22 cellular contexts compared by ENCODE assay signal in genomic region chr9:135968601-135969000, GRCh38. TPM values are rescaled to one million over a fixed set of nuclear protein-coding genes. Genes with fewer than 3 reads are reported as not detected.
DNase-seq lines count a peak whose midpoint lies in the region; ATAC-seq and TF ChIP-seq lines count a peak whose summit lies in the region.
"Had no signal": no experiment of that assay in that cellular context is flagged by ENCODE, and none has a peak within 500 bp of the region (broad histone marks: within the 10 kb centered on the region; RNA-seq: fewer than 3 reads in every experiment).

No MANE protein-coding gene starts in this region.

- no peak for ATAC-seq in lower lobe of right lung
- no peak for ATAC-seq in upper lobe of left lung (ENCODE audit: low FRiP score in 2 of 2)
- ATAC-seq: Panc1, Right ventricle myocardium inferior had no signal

- H3K9me3 ChIP-seq in left ventricle myocardium inferior (replicated peaks) (no peaks in the 10 kb centered on the region), right atrium auricular region (no peaks in the 10 kb centered on the region), lower lobe of right lung (no peaks in the 10 kb centered on the region), upper lobe of left lung (no peaks in the 10 kb centered on the region), SJCRH30 (replicated peaks) (no peaks in the 10 kb centered on the region)
- H3K9me3 ChIP-seq: MG63 had no signal

- TF ChIP-seq POLR2A in upper lobe of left lung (IDR thresholded peaks at IDR 0.05) = no peak

- H3K27me3 ChIP-seq in left ventricle myocardium inferior (ENCODE audit: low read depth) (peaks cover 5% of the 10 kb centered on the region), right atrium auricular region (no peaks in the 10 kb centered on the region), lower lobe of right lung (ENCODE audit: low read depth) (no peaks in the 10 kb centered on the region), upper lobe of left lung (no peaks in the 10 kb centered on the region), SJCRH30 (peaks cover 5% of the 10 kb centered on the region; the same call in 1 of the 2 replicates)
- H3K27me3 ChIP-seq: MG63 had no signal

- WGBS in upper lobe of left lung, 2 donors = 31 to 58% methylated on average over 7 of the region's 7 CpGs

- DNase-seq in left ventricle myocardium inferior (no peak), right atrium auricular region (ENCODE audit: low spot score) (no peak), lower lobe of right lung (no peak), upper lobe of left lung (no peak), SJCRH30 (no peak)
- no peak for DNase-seq in stimulated activated naive CD4-positive, alpha-beta T cell (lab: John Stamatoyannopoulos, UW)
- no peak for DNase-seq in activated T-helper 2 cell treated with anti-CD3 and anti-CD28 coated beads, Interferon-gamma antibody, Interleukin-2, Interleukin-4, amounts not matched to agents 10 μg/mL and 5 μg/mL and 100 μg/mL, durations not matched to agents 14 hours and 24 hours and 36 hours (ENCODE audit: low spot score)
- DNase-seq: 8988T, C1 segment of cervical spinal cord, GDM1, GOT3, HFFc6, MG63, NCI-H1092, NCI-H1694 treated with DMSO at 0.1 percent for 48 hours, NCI-H2107, NCI-H2227 treated with DMSO at 0.1 percent for 48 hours, NCI-H524 treated with DMSO at 0.1 percent for 48 hours had no signal

- H3K27ac ChIP-seq in left ventricle myocardium inferior (replicated peaks) = peak overlapping the region; percentile 51
- H3K27ac ChIP-seq in right atrium auricular region = no peak overlapping the region
- H3K27ac ChIP-seq in lower lobe of right lung = peak overlapping the region; percentile 5
- H3K27ac ChIP-seq in upper lobe of left lung = peak overlapping the region; percentile 19 to 77 (median 67)
- H3K27ac ChIP-seq in SJCRH30 = no peak overlapping the region

- peaks cover 0 to 10% (median 0%) of the 10 kb centered on the region in 5 experiments for H3K9me3 Mint-ChIP-seq in brain
- H3K9me3 Mint-ChIP-seq in activated T-helper 2 cell treated with anti-CD3 and anti-CD28 coated beads, Interferon-gamma antibody, Interleukin-2, Interleukin-4, amounts not matched to agents 10 μg/mL and 5 μg/mL and 100 μg/mL, durations not matched to agents 14 hours and 24 hours and 36 hours = no peaks in the 10 kb centered on the region
- H3K9me3 Mint-ChIP-seq: HFFc6 had no signal

- intact Hi-C loops in left ventricle myocardium inferior (cut with micrococcal nuclease) = loop anchor here (5.0 kb wide), 1 partner anchor 154 kb away; no protein-coding TSS in a partner anchor
- intact Hi-C loops in lower lobe of right lung (cut with DNase I) = no loop called here
- intact Hi-C loops in activated T-helper 2 cell treated with anti-CD3 and anti-CD28 coated beads, Interferon-gamma antibody, Interleukin-2, Interleukin-4, amounts not matched to agents 10 μg/mL and 5 μg/mL and 100 μg/mL, durations not matched to agents 14 hours and 24 hours and 36 hours (cut with micrococcal nuclease) = no loop called here

- H3K4me1 Mint-ChIP-seq in brain = peaks cover 41% of the 10 kb centered on the region
- H3K4me1 Mint-ChIP-seq in activated T-helper 2 cell treated with anti-CD3 and anti-CD28 coated beads, Interferon-gamma antibody, Interleukin-2, Interleukin-4, amounts not matched to agents 10 μg/mL and 5 μg/mL and 100 μg/mL, durations not matched to agents 14 hours and 24 hours and 36 hours (ENCODE audit: low read depth) = peaks cover 2% of the 10 kb centered on the region

- no peak for TF ChIP-seq EP300 in upper lobe of left lung (IDR thresholded peaks at IDR 0.05)

- H3K4me1 ChIP-seq in left ventricle myocardium inferior = peaks cover 34% of the 10 kb centered on the region
- H3K4me1 ChIP-seq in right atrium auricular region = peaks cover 0 to 21% of the 10 kb centered on the region in 2 donors
- peaks cover 33% of the 10 kb centered on the region for H3K4me1 ChIP-seq in lower lobe of right lung
- H3K4me1 ChIP-seq in upper lobe of left lung = peaks cover 19 to 37% (median 33%) of the 10 kb centered on the region in 4 donors
- no peaks in the 10 kb centered on the region for H3K4me1 ChIP-seq in SJCRH30

- no peak overlapping the region for H3K4me3 Mint-ChIP-seq in brain
- no peak overlapping the region for H3K4me3 Mint-ChIP-seq in activated T-helper 2 cell treated with anti-CD3 and anti-CD28 coated beads, Interferon-gamma antibody, Interleukin-2, Interleukin-4, amounts not matched to agents 10 μg/mL and 5 μg/mL and 100 μg/mL, durations not matched to agents 14 hours and 24 hours and 36 hours (ENCODE audit: low read depth)
- H3K4me3 Mint-ChIP-seq: HFFc6 had no signal

- H3K27ac Mint-ChIP-seq in brain = peak overlapping the region in 3 of 5 experiments; percentile 39 to 92 (median 87)
- no peak overlapping the region for H3K27ac Mint-ChIP-seq in activated T-helper 2 cell treated with anti-CD3 and anti-CD28 coated beads, Interferon-gamma antibody, Interleukin-2, Interleukin-4, amounts not matched to agents 10 μg/mL and 5 μg/mL and 100 μg/mL, durations not matched to agents 14 hours and 24 hours and 36 hours
- H3K27ac Mint-ChIP-seq: HFFc6 had no signal

- H3K36me3 Mint-ChIP-seq in brain = no peaks in the 10 kb centered on the region
- H3K36me3 Mint-ChIP-seq in activated T-helper 2 cell treated with anti-CD3 and anti-CD28 coated beads, Interferon-gamma antibody, Interleukin-2, Interleukin-4, amounts not matched to agents 10 μg/mL and 5 μg/mL and 100 μg/mL, durations not matched to agents 14 hours and 24 hours and 36 hours (ENCODE audit: low read depth) = no peaks in the 10 kb centered on the region

- H3K36me3 ChIP-seq in left ventricle myocardium inferior (no peaks in the 10 kb centered on the region), right atrium auricular region (no peaks in the 10 kb centered on the region), lower lobe of right lung (no peaks in the 10 kb centered on the region), upper lobe of left lung (no peaks in the 10 kb centered on the region), SJCRH30 (no peaks in the 10 kb centered on the region)
- H3K36me3 ChIP-seq: MG63 had no signal

- TF ChIP-seq CTCF in left ventricle myocardium inferior (IDR thresholded peaks at IDR 0.05; ENCODE audit: borderline replicate concordance) = no peak
- TF ChIP-seq CTCF in right atrium auricular region (IDR thresholded peaks at IDR 0.05) = no peak
- TF ChIP-seq CTCF in brain (conservative IDR thresholded peaks at IDR 0.05) = no peak
- no peak for TF ChIP-seq CTCF in lower lobe of right lung (IDR thresholded peaks at IDR 0.05)
- no peak for TF ChIP-seq CTCF in upper lobe of left lung (IDR thresholded peaks at IDR 0.05)

- peaks cover 9% of the 10 kb centered on the region for H3K27me3 Mint-ChIP-seq in brain
- H3K27me3 Mint-ChIP-seq in activated T-helper 2 cell treated with anti-CD3 and anti-CD28 coated beads, Interferon-gamma antibody, Interleukin-2, Interleukin-4, amounts not matched to agents 10 μg/mL and 5 μg/mL and 100 μg/mL, durations not matched to agents 14 hours and 24 hours and 36 hours (ENCODE audit: low read depth) = peaks cover 3% of the 10 kb centered on the region

- no peak overlapping the region for H3K4me3 ChIP-seq in left ventricle myocardium inferior
- no peak overlapping the region for H3K4me3 ChIP-seq in right atrium auricular region
- H3K4me3 ChIP-seq in lower lobe of right lung = no peak overlapping the region
- H3K4me3 ChIP-seq in upper lobe of left lung = no peak overlapping the region
- H3K4me3 ChIP-seq in SJCRH30 = no peak overlapping the region
- H3K4me3 ChIP-seq: GM12878, MG63 had no signal

RNA-seq across cellular contexts. Expression of gene UBAC1, which starts 7.4 kb away (rescaled TPM):
- 108 TPM for total RNA-seq in left ventricle myocardium inferior
- 10 to 100 TPM; 58.6 to 76.9 TPM for total RNA-seq in right atrium auricular region
- 80.4 TPM for polyA plus RNA-seq in brain (ENCODE audit: insufficient read depth, low read depth, low replicate concordance)
- 40.3 TPM for total RNA-seq in lower lobe of right lung
- 10 to 100 TPM; 38.0 to 72.3 (median 49.3) TPM for total RNA-seq in upper lobe of left lung
- 42.3 and 47.2 TPM in 2 replicates for total RNA-seq in activated T-helper 2 cell treated with anti-CD3 and anti-CD28 coated beads, Interferon-gamma antibody, Interleukin-2, Interleukin-4, amounts not matched to agents 10 μg/mL and 5 μg/mL and 100 μg/mL, durations not matched to agents 14 hours and 24 hours and 36 hours
- total RNA-seq in SJCRH30 (2014; rRNA removed; shearing (Covaris generic)) = 60.6 and 62.8 TPM in 2 replicates

Comparison
In these comparisons a context has a peak if more than half of its experiments do, and no peak if none do; other contexts are left out.
1. H3K27ac ChIP-seq: peak in left ventricle myocardium inferior (single experiment), lower lobe of right lung (single experiment) and upper lobe of left lung (4 of 4); none in right atrium auricular region (0 of 2) and SJCRH30 (single experiment).